1 cellular context compared by ENCODE assay signal in genomic region chr2:39665811-39666488, GRCh38.
TF ChIP-seq lines count a peak whose summit lies in the region.

TSS of gene TMEM178A (plus strand) at chr2:39665917. CDS start at chr2:39665975, 58 bp downstream.

TF ChIP-seq in HepG2, 621 proteins besides CTCF, POLR2A, EP300 and RAD21 (continued from another document):
- no peak for TF ChIP-seq ZNF362 (CRISPR knock-in tag; IDR thresholded peaks at IDR 0.05; ENCODE audit: borderline replicate concordance)
- no peak for TF ChIP-seq E2F1 (CRISPR knock-in tag; IDR thresholded peaks at IDR 0.05)
- TF ChIP-seq ZNF451 (CRISPR knock-in tag; IDR thresholded peaks at IDR 0.05) = peak; percentile 21; the same call in 1 of the 2 replicates
- peak; percentile 43 for TF ChIP-seq ZNF263 (CRISPR knock-in tag; IDR thresholded peaks at IDR 0.05)
- 0 out of 2 replicates have a peak, but pooled peaks have one; percentile 17 for TF ChIP-seq ZBTB2 (CRISPR knock-in tag; IDR thresholded peaks at IDR 0.05; ENCODE audit: low read depth)
- no peak for TF ChIP-seq ZSCAN21 (CRISPR knock-in tag; IDR thresholded peaks at IDR 0.05; ENCODE audit: borderline replicate concordance)
- TF ChIP-seq ATF7-NPFF (CRISPR knock-in tag; IDR thresholded peaks at IDR 0.05; ENCODE audit: low read depth) = 0 out of 2 replicates have a peak, but pooled peaks have one; percentile 34
- TF ChIP-seq ELF4 (CRISPR knock-in tag; IDR thresholded peaks at IDR 0.05; ENCODE audit: borderline replicate concordance) = no peak
- TF ChIP-seq SAFB2 (CRISPR knock-in tag; IDR thresholded peaks at IDR 0.05; ENCODE audit: borderline replicate concordance, low read depth) = peak; percentile 36; the same call in 1 of the 2 replicates
- TF ChIP-seq MTF2 (CRISPR knock-in tag; IDR thresholded peaks at IDR 0.05; ENCODE audit: borderline replicate concordance) = peak; percentile 81; the same call in 1 of the 2 replicates
